ENCODE assay signal across 11 cellular contexts in genomic region chr1:3656450-3657095, GRCh38. TPM values are rescaled to one million over a fixed set of nuclear protein-coding genes. Genes with fewer than 3 reads are reported as not detected.
A peak's percentile ranks its signal among the peaks of the same experiment; 100 is the strongest.
DNase-seq lines count a peak whose midpoint lies in the region; ATAC-seq and TF ChIP-seq lines count a peak whose summit lies in the region.
"Had no signal": no experiment of that assay in that cellular context is flagged by ENCODE, and none has a peak within 500 bp of the region (broad histone marks: within the 10 kb centered on the region; RNA-seq: fewer than 3 reads in every experiment).

No MANE protein-coding gene starts in this region.

- peak overlapping the region; percentile 55 for H3K4me3 Mint-ChIP-seq in natural killer cell treated with Interleukin-12 subunit alpha and Interleukin-12 subunit beta and Interleukin-15 and Interleukin-18, amount 100 ng/mL, for 72 hours
- H3K4me3 Mint-ChIP-seq in natural killer cell (no peak overlapping the region), HFFc6 (no peak overlapping the region)
- H3K4me3 Mint-ChIP-seq: nephron had no signal

- H3K27me3 Mint-ChIP-seq in natural killer cell treated with Interleukin-12 subunit alpha and Interleukin-12 subunit beta and Interleukin-15 and Interleukin-18, amount 100 ng/mL, for 72 hours, result peaks cover 29 to 42% of the 10 kb centered on the region in 2 donors
- H3K27me3 Mint-ChIP-seq in natural killer cell (ENCODE audit: low read depth in 2 of 2) (peaks cover 33 to 53% of the 10 kb centered on the region in 2 donors), HFFc6 (ENCODE audit: insufficient read depth) (peaks cover 49% of the 10 kb centered on the region)

- no peaks in the 10 kb centered on the region for H3K9me3 Mint-ChIP-seq in natural killer cell treated with Interleukin-12 subunit alpha and Interleukin-12 subunit beta and Interleukin-15 and Interleukin-18, amount 100 ng/mL, for 72 hours
- H3K9me3 Mint-ChIP-seq in natural killer cell (no peaks in the 10 kb centered on the region), HFFc6 (no peaks in the 10 kb centered on the region)
- H3K9me3 Mint-ChIP-seq: nephron had no signal

- intact Hi-C loops in natural killer cell (cut with micrococcal nuclease), result no loop called here
- intact Hi-C loops in upper lobe of right lung (cut with DNase I), result no loop called here
- intact Hi-C loops in lower lobe of right lung (cut with DNase I), result no loop called here

- no peaks in the 10 kb centered on the region for H3K9me3 ChIP-seq in upper lobe of right lung
- H3K9me3 ChIP-seq in lower lobe of right lung, result no peaks in the 10 kb centered on the region

- H3K27ac Mint-ChIP-seq in natural killer cell treated with Interleukin-12 subunit alpha and Interleukin-12 subunit beta and Interleukin-15 and Interleukin-18, amount 100 ng/mL, for 72 hours, result no peak overlapping the region
- H3K27ac Mint-ChIP-seq in natural killer cell (no peak overlapping the region), HFFc6 (no peak overlapping the region)
- H3K27ac Mint-ChIP-seq: nephron had no signal

- TF ChIP-seq CTCF in natural killer cell (IDR thresholded peaks at IDR 0.05), result no peak
- TF ChIP-seq CTCF in upper lobe of right lung (IDR thresholded peaks at IDR 0.05), result no peak
- TF ChIP-seq CTCF in lower lobe of right lung (IDR thresholded peaks at IDR 0.05), result no peak
- TF ChIP-seq CTCF in HFFc6 (IDR thresholded peaks at IDR 0.05), result no peak

- no peak for DNase-seq in natural killer cell treated with Interleukin-12 subunit alpha and Interleukin-12 subunit beta and Interleukin-15 and Interleukin-18, amount 100 ng/mL, for 72 hours (ENCODE audit: low spot score)
- DNase-seq in natural killer cell, result no peak
- peak; percentile 25 for DNase-seq in upper lobe of right lung
- no peak for DNase-seq in NCI-H2196 (lab: John Stamatoyannopoulos, UW; ENCODE audit: unreplicated experiment)
- no peak for DNase-seq in lower lobe of right lung
- DNase-seq in HFFc6, result no peak
- DNase-seq: activated effector memory CD4-positive, alpha-beta T cell treated with Interleukin-2 at 50 U/mL for 16 hours; NCI-H2171 had no signal

- H3K36me3 ChIP-seq in upper lobe of right lung (no peaks in the 10 kb centered on the region), lower lobe of right lung (no peaks in the 10 kb centered on the region)

- H3K4me3 ChIP-seq in upper lobe of right lung, result no peak overlapping the region
- no peak overlapping the region for H3K4me3 ChIP-seq in lower lobe of right lung

- no peaks in the 10 kb centered on the region for H3K36me3 Mint-ChIP-seq in natural killer cell treated with Interleukin-12 subunit alpha and Interleukin-12 subunit beta and Interleukin-15 and Interleukin-18, amount 100 ng/mL, for 72 hours
- H3K36me3 Mint-ChIP-seq in natural killer cell, result no peaks in the 10 kb centered on the region
- no peaks in the 10 kb centered on the region for H3K36me3 Mint-ChIP-seq in HFFc6 (ENCODE audit: low read depth)

- H3K27ac ChIP-seq in upper lobe of right lung (no peak overlapping the region), lower lobe of right lung (no peak overlapping the region)

- peaks cover 37% of the 10 kb centered on the region for H3K27me3 ChIP-seq in upper lobe of right lung
- H3K27me3 ChIP-seq in lower lobe of right lung (ENCODE audit: low read depth), result peaks cover 50% of the 10 kb centered on the region

- H3K4me1 ChIP-seq in upper lobe of right lung, result peaks cover 10% of the 10 kb centered on the region
- H3K4me1 ChIP-seq in lower lobe of right lung, result peaks cover 14% of the 10 kb centered on the region

- H3K4me1 Mint-ChIP-seq in natural killer cell treated with Interleukin-12 subunit alpha and Interleukin-12 subunit beta and Interleukin-15 and Interleukin-18, amount 100 ng/mL, for 72 hours (ENCODE audit: low read depth in 2 of 2), result peaks cover 0 to 5% of the 10 kb centered on the region in 2 donors
- no peaks in the 10 kb centered on the region for H3K4me1 Mint-ChIP-seq in natural killer cell
- no peaks in the 10 kb centered on the region for H3K4me1 Mint-ChIP-seq in HFFc6 (ENCODE audit: low read depth)
- H3K4me1 Mint-ChIP-seq: nephron had no signal

- peak; percentile 57 to 81 for ATAC-seq in natural killer cell treated with Interleukin-12 subunit alpha and Interleukin-12 subunit beta and Interleukin-15 and Interleukin-18, amount 100 ng/mL, for 72 hours
- ATAC-seq in natural killer cell (no peak), GM21619 (IDR thresholded peaks at IDR 0.05; ENCODE audit: unreplicated experiment) (peak; percentile 66), HG03469 (IDR thresholded peaks at IDR 0.05; ENCODE audit: unreplicated experiment) (peak; percentile 46), upper lobe of right lung (no peak), lower lobe of right lung (no peak)

RNA-seq across cellular contexts. Expression of gene TP73, which starts 4.3 kb away (rescaled TPM):
- total RNA-seq in natural killer cell treated with Interleukin-12 subunit alpha and Interleukin-12 subunit beta and Interleukin-15 and Interleukin-18, amount 100 ng/mL, for 72 hours, result 1 to 10 TPM; 1.5 to 5.7 TPM
- total RNA-seq in natural killer cell (under 1 TPM; 0.28 to 0.50 (median 0.39) TPM), upper lobe of right lung (0.29 TPM), lower lobe of right lung (3.6 TPM)
- total RNA-seq in HFFc6 (2021; fragmentation: NEBNext Ultra II Directional; extraction: Animal tissue kit (Norgen Biotek cat#: 25700)), result not detected

RNA-seq across cellular contexts. Expression of gene WRAP73, which starts 6.7 kb away (rescaled TPM):
- total RNA-seq in natural killer cell treated with Interleukin-12 subunit alpha and Interleukin-12 subunit beta and Interleukin-15 and Interleukin-18, amount 100 ng/mL, for 72 hours, result 10 to 100 TPM; 27.6 to 51.3 TPM
- total RNA-seq in natural killer cell (10 to 100 TPM; 27.8 to 35.4 (median 30.1) TPM), upper lobe of right lung (18.5 TPM), lower lobe of right lung (22.5 TPM)
- 10 to 100 TPM; 11.8 to 14.8 (median 14.3) TPM for total RNA-seq in HFFc6 (2021; fragmentation: NEBNext Ultra II Directional; extraction: Animal tissue kit (Norgen Biotek cat#: 25700))

RNA-seq across cellular contexts. Expression of gene TPRG1L, which starts 31.8 kb away (rescaled TPM):
- total RNA-seq in natural killer cell treated with Interleukin-12 subunit alpha and Interleukin-12 subunit beta and Interleukin-15 and Interleukin-18, amount 100 ng/mL, for 72 hours, result 10 to 100 TPM; 11.9 to 18.4 TPM
- 10 to 100 TPM; 36.2 to 46.7 (median 37.9) TPM for total RNA-seq in natural killer cell
- 47.5 TPM for total RNA-seq in upper lobe of right lung
- total RNA-seq in lower lobe of right lung, result 46.1 TPM
- 10 to 100 TPM; 51.8 to 63.5 (median 58.0) TPM for total RNA-seq in HFFc6 (2021; fragmentation: NEBNext Ultra II Directional; extraction: Animal tissue kit (Norgen Biotek cat#: 25700))

RNA-seq across cellular contexts. Expression of gene MEGF6, which starts 45.3 kb away (rescaled TPM):
- 1 to 10 TPM in 1 of 2 donors, under 1 TPM in 1; 0.36 to 1.6 TPM for total RNA-seq in natural killer cell treated with Interleukin-12 subunit alpha and Interleukin-12 subunit beta and Interleukin-15 and Interleukin-18, amount 100 ng/mL, for 72 hours
- total RNA-seq in natural killer cell (10 to 100 TPM in 1 of 3 donors, 1 to 10 TPM in 2; 3.1 to 15.6 (median 5.1) TPM), upper lobe of right lung (96.6 TPM), lower lobe of right lung (57.1 TPM)
- 10 to 100 TPM; 20.3 to 39.2 (median 23.0) TPM for total RNA-seq in HFFc6 (2021; fragmentation: NEBNext Ultra II Directional; extraction: Animal tissue kit (Norgen Biotek cat#: 25700))

Comparison
In these comparisons a context has a peak if more than half of its experiments do, and no peak if none do; other contexts are left out.
1. ATAC-seq: peak in natural killer cell treated with Interleukin-12 subunit alpha and Interleukin-12 subunit beta and Interleukin-15 and Interleukin-18, amount 100 ng/mL, for 72 hours (2 of 2), GM21619 (single experiment) and HG03469 (single experiment); none in natural killer cell (0 of 3), upper lobe of right lung (single experiment) and lower lobe of right lung (0 of 2).